ENCODE assay signal across 1 cellular context in the genomic region with DNA sequence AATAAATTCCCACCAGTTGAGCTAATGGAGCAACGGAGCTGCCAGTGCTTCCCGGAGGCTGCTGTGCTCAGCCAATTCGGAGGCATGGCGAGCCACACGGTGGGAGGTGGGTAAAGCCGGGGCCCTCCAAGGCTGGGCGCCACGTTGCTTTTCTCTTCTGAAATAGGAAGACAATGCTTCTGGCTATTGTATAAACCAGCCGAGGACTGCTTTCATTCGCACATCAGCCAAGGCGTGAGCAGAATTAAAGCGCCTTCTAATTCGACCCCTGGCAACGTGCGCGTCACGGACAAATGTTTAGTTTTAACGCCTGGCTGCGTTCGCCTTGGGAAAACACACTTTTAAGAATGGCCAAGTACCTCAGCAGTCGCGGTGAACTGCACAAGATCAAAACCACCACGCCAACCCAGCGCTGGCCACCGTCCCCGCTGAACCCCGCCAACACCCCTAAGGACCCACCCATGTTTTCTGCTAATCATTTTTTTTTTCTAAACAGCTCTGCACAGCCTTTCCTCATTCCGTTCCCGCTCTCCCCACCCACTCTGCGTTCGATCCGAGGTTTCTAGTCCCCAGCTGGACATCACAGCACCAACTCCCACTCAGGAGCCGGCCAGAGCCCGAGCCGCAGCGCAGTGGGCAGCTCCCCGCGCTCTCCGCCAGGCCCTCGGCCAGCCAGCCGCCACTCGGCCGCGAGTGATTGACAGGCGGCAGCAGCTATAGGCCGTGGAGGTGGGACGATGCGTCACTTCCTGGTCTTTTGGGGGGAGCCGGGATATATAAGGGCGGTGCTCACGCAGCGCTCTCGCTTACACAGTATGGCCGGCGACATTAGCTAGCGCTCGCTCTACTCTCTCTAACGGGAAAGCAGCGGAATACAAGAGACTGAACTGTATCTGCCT.
TF ChIP-seq lines count a peak whose summit lies in the region.

A gene (plus strand): TSS at position 805 of the 899 bp plus-strand sequence. CDS start 321 bp downstream, outside the sequence.

TF ChIP-seq in K562, 482 proteins besides CTCF, POLR2A, EP300 and RAD21 (continued from another document and continues in another):
- TF ChIP-seq GABPA (tag; conservative IDR thresholded peaks at IDR 0.05; ENCODE audit: low read depth) (peak; percentile 96), ZNF316 (IDR thresholded peaks at IDR 0.05) (peak; percentile 27; the same call in 1 of the 2 replicates), CHD2 (IDR thresholded peaks at IDR 0.05; ENCODE audit: low read depth, low read length) (peak; percentile 72), TEAD4 (IDR thresholded peaks at IDR 0.05; ENCODE audit: low read length) (peak; percentile 65), TEAD4 (CRISPR knock-in tag; IDR thresholded peaks at IDR 0.05; ENCODE audit: borderline replicate concordance) (no peak), CBX1 (IDR thresholded peaks at IDR 0.05; ENCODE audit: low read depth) (peak; percentile 38; the same call in 1 of the 2 replicates), TAF9B (IDR thresholded peaks at IDR 0.05; ENCODE audit: partially characterized antibody) (peak; percentile 97), CCNT2 (IDR thresholded peaks at IDR 0.05; ENCODE audit: borderline replicate concordance, extremely low read depth, insufficient read length, low read depth, low read length) (peak; percentile 79), MBD2 (IDR thresholded peaks at IDR 0.05; ENCODE audit: borderline replicate concordance, low read depth) (peak; percentile 90), HCFC1 (IDR thresholded peaks at IDR 0.05; ENCODE audit: low read depth, low read length) (peak; percentile 53; the same call in 1 of the 2 replicates), STAT5A (IDR thresholded peaks at IDR 0.05; ENCODE audit: borderline replicate concordance, low read length) (peak; percentile 54; the same call in 1 of the 2 replicates), SRF (CRISPR knock-in tag; IDR thresholded peaks at IDR 0.05) (peak in 1 of 2 experiments; percentile 15; a peak in 1 of 4 replicates), CTBP1 (IDR thresholded peaks at IDR 0.05; ENCODE audit: borderline replicate concordance) (peak; percentile 35; the same call in 1 of the 2 replicates), NCOA1 (IDR thresholded peaks at IDR 0.05; ENCODE audit: low read depth) (peak; percentile 49; the same call in 1 of the 2 replicates), HDGF (IDR thresholded peaks at IDR 0.05) (0 out of 2 replicates have a peak, but pooled peaks have one; percentile 48), SP1 (CRISPR knock-in tag; IDR thresholded peaks at IDR 0.05) (peak; percentile 88), CEBPB (tag; IDR thresholded peaks at IDR 0.05) (no peak), HNRNPLL (IDR thresholded peaks at IDR 0.05; ENCODE audit: low read depth, low read length, poor library complexity, severe bottlenecking) (peak; percentile 59), ZNF274 (IDR thresholded peaks at IDR 0.05; ENCODE audit: borderline replicate concordance, low read depth, low read length) (0 out of 2 replicates have a peak, but pooled peaks have one; percentile 12), NR2C1 (IDR thresholded peaks at IDR 0.05) (no peak), NR2C1 (tag; IDR thresholded peaks at IDR 0.05) (peak; percentile 14; the same call in 1 of the 2 replicates), CEBPG (CRISPR knock-in tag; IDR thresholded peaks at IDR 0.05) (no peak), CEBPG (tag; conservative IDR thresholded peaks at IDR 0.05 in 1 of 2, IDR thresholded peaks at IDR 0.05 in 1 of 2) (no peak), SMARCA4 (IDR thresholded peaks at IDR 0.05) (0 out of 2 replicates have a peak, but pooled peaks have one; percentile 17), BRD9 (IDR thresholded peaks at IDR 0.05; ENCODE audit: low read depth, partially characterized antibody) (peak; percentile 57), CSDE1 (IDR thresholded peaks at IDR 0.05) (0 out of 4 replicates have a peak, but pooled peaks of 1 of the 2 experiments have one; percentile 31), ZNF133 (CRISPR knock-in tag; IDR thresholded peaks at IDR 0.05) (no peak), SP2 (IDR thresholded peaks at IDR 0.05; ENCODE audit: extremely low read depth, low read depth, low read length, poor library complexity, severe bottlenecking) (peak; percentile 80), ARID1B (IDR thresholded peaks at IDR 0.05) (peak; percentile 51; the same call in 1 of the 2 replicates)
- TF ChIP-seq, protein P1, sequence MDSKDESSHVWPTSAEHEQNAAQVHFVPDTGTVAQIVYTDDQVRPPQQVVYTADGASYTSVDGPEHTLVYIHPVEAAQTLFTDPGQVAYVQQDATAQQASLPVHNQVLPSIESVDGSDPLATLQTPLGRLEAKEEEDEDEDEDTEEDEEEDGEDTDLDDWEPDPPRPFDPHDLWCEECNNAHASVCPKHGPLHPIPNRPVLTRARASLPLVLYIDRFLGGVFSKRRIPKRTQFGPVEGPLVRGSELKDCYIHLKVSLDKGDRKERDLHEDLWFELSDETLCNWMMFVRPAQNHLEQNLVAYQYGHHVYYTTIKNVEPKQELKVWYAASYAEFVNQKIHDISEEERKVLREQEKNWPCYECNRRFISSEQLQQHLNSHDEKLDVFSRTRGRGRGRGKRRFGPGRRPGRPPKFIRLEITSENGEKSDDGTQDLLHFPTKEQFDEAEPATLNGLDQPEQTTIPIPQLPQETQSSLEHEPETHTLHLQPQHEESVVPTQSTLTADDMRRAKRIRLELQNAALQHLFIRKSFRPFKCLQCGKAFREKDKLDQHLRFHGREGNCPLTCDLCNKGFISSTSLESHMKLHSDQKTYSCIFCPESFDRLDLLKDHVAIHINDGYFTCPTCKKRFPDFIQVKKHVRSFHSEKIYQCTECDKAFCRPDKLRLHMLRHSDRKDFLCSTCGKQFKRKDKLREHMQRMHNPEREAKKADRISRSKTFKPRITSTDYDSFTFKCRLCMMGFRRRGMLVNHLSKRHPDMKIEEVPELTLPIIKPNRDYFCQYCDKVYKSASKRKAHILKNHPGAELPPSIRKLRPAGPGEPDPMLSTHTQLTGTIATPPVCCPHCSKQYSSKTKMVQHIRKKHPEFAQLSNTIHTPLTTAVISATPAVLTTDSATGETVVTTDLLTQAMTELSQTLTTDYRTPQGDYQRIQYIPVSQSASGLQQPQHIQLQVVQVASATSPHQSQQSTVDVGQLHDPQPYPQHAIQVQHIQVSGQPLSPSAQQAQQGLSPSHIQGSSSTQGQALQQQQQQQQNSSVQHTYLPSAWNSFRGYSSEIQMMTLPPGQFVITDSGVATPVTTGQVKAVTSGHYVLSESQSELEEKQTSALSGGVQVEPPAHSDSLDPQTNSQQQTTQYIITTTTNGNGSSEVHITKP (IDR thresholded peaks at IDR 0.05; ENCODE audit: partially characterized antibody): peak; percentile 24
- TF ChIP-seq, protein P2, sequence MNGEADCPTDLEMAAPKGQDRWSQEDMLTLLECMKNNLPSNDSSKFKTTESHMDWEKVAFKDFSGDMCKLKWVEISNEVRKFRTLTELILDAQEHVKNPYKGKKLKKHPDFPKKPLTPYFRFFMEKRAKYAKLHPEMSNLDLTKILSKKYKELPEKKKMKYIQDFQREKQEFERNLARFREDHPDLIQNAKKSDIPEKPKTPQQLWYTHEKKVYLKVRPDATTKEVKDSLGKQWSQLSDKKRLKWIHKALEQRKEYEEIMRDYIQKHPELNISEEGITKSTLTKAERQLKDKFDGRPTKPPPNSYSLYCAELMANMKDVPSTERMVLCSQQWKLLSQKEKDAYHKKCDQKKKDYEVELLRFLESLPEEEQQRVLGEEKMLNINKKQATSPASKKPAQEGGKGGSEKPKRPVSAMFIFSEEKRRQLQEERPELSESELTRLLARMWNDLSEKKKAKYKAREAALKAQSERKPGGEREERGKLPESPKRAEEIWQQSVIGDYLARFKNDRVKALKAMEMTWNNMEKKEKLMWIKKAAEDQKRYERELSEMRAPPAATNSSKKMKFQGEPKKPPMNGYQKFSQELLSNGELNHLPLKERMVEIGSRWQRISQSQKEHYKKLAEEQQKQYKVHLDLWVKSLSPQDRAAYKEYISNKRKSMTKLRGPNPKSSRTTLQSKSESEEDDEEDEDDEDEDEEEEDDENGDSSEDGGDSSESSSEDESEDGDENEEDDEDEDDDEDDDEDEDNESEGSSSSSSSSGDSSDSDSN (IDR thresholded peaks at IDR 0.05; ENCODE audit: borderline replicate concordance in 1 of 2, low read depth in 2 of 2, low read length in 2 of 2): peak; percentile 65 to 69; a peak in 3 of 4 replicates
- TF ChIP-seq, protein P3, sequence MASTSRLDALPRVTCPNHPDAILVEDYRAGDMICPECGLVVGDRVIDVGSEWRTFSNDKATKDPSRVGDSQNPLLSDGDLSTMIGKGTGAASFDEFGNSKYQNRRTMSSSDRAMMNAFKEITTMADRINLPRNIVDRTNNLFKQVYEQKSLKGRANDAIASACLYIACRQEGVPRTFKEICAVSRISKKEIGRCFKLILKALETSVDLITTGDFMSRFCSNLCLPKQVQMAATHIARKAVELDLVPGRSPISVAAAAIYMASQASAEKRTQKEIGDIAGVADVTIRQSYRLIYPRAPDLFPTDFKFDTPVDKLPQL (IDR thresholded peaks at IDR 0.05; ENCODE audit: extremely low read depth, insufficient read length): peak; percentile 92
- TF ChIP-seq, protein P4, sequence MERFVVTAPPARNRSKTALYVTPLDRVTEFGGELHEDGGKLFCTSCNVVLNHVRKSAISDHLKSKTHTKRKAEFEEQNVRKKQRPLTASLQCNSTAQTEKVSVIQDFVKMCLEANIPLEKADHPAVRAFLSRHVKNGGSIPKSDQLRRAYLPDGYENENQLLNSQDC (CRISPR knock-in tag; IDR thresholded peaks at IDR 0.05): peak; percentile 95
- TF ChIP-seq, protein P5, sequence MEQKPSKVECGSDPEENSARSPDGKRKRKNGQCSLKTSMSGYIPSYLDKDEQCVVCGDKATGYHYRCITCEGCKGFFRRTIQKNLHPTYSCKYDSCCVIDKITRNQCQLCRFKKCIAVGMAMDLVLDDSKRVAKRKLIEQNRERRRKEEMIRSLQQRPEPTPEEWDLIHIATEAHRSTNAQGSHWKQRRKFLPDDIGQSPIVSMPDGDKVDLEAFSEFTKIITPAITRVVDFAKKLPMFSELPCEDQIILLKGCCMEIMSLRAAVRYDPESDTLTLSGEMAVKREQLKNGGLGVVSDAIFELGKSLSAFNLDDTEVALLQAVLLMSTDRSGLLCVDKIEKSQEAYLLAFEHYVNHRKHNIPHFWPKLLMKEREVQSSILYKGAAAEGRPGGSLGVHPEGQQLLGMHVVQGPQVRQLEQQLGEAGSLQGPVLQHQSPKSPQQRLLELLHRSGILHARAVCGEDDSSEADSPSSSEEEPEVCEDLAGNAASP (IDR thresholded peaks at IDR 0.05): no peak
- TF ChIP-seq, protein P6, sequence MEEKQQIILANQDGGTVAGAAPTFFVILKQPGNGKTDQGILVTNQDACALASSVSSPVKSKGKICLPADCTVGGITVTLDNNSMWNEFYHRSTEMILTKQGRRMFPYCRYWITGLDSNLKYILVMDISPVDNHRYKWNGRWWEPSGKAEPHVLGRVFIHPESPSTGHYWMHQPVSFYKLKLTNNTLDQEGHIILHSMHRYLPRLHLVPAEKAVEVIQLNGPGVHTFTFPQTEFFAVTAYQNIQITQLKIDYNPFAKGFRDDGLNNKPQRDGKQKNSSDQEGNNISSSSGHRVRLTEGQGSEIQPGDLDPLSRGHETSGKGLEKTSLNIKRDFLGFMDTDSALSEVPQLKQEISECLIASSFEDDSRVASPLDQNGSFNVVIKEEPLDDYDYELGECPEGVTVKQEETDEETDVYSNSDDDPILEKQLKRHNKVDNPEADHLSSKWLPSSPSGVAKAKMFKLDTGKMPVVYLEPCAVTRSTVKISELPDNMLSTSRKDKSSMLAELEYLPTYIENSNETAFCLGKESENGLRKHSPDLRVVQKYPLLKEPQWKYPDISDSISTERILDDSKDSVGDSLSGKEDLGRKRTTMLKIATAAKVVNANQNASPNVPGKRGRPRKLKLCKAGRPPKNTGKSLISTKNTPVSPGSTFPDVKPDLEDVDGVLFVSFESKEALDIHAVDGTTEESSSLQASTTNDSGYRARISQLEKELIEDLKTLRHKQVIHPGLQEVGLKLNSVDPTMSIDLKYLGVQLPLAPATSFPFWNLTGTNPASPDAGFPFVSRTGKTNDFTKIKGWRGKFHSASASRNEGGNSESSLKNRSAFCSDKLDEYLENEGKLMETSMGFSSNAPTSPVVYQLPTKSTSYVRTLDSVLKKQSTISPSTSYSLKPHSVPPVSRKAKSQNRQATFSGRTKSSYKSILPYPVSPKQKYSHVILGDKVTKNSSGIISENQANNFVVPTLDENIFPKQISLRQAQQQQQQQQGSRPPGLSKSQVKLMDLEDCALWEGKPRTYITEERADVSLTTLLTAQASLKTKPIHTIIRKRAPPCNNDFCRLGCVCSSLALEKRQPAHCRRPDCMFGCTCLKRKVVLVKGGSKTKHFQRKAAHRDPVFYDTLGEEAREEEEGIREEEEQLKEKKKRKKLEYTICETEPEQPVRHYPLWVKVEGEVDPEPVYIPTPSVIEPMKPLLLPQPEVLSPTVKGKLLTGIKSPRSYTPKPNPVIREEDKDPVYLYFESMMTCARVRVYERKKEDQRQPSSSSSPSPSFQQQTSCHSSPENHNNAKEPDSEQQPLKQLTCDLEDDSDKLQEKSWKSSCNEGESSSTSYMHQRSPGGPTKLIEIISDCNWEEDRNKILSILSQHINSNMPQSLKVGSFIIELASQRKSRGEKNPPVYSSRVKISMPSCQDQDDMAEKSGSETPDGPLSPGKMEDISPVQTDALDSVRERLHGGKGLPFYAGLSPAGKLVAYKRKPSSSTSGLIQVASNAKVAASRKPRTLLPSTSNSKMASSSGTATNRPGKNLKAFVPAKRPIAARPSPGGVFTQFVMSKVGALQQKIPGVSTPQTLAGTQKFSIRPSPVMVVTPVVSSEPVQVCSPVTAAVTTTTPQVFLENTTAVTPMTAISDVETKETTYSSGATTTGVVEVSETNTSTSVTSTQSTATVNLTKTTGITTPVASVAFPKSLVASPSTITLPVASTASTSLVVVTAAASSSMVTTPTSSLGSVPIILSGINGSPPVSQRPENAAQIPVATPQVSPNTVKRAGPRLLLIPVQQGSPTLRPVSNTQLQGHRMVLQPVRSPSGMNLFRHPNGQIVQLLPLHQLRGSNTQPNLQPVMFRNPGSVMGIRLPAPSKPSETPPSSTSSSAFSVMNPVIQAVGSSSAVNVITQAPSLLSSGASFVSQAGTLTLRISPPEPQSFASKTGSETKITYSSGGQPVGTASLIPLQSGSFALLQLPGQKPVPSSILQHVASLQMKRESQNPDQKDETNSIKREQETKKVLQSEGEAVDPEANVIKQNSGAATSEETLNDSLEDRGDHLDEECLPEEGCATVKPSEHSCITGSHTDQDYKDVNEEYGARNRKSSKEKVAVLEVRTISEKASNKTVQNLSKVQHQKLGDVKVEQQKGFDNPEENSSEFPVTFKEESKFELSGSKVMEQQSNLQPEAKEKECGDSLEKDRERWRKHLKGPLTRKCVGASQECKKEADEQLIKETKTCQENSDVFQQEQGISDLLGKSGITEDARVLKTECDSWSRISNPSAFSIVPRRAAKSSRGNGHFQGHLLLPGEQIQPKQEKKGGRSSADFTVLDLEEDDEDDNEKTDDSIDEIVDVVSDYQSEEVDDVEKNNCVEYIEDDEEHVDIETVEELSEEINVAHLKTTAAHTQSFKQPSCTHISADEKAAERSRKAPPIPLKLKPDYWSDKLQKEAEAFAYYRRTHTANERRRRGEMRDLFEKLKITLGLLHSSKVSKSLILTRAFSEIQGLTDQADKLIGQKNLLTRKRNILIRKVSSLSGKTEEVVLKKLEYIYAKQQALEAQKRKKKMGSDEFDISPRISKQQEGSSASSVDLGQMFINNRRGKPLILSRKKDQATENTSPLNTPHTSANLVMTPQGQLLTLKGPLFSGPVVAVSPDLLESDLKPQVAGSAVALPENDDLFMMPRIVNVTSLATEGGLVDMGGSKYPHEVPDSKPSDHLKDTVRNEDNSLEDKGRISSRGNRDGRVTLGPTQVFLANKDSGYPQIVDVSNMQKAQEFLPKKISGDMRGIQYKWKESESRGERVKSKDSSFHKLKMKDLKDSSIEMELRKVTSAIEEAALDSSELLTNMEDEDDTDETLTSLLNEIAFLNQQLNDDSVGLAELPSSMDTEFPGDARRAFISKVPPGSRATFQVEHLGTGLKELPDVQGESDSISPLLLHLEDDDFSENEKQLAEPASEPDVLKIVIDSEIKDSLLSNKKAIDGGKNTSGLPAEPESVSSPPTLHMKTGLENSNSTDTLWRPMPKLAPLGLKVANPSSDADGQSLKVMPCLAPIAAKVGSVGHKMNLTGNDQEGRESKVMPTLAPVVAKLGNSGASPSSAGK (IDR thresholded peaks at IDR 0.05): peak; percentile 52; the same call in 1 of the 2 replicates
